ENCODE assay signal across 9 cellular contexts in the genomic region with DNA sequence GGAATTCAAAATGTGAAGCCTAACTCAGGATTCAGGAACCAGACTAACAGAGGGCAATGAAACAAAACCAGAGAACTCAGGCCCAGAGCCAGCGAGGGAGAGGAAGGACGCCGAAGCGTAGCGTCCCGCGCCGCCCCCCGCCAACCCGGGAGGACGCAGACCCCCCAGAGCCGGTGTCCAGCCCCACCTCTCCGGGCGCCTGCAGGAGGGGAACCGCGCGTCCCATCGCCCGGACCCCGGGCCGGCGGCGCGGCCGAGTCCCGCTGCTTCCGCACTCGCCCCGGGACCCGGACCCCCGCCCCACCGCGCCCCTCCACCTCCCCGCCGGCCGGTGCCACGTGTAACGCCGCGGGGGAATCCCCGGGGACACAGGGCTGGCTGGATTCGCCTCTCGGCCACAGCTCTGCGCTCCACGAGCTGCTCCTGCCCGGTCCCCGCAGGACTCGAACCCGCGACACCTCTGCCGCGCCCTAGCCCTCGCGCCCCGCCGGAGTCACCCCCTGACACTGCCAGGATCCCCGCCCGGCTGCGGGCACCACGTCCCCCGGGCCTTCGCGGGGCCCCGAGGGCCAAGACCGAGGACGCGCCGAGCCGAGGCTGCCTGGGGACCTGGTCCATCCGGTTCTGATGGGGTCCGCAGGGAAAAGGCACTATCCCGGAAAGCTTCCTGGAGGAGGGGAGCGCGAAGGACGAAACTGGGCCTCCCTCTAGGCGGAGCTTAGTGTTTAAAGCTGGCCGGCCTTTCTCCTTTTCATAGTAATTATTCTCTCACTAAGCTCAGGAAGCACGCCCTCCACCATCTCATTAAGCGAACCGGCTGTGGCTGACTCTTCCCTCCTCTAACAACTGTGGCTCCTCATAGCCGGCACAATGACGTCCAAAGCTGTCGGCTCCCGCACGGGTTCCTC. TPM values are rescaled to one million over a fixed set of nuclear protein-coding genes. Genes with fewer than 3 reads are reported as not detected.
A peak's percentile ranks its signal among the peaks of the same experiment; 100 is the strongest.
DNase-seq lines count a peak whose midpoint lies in the region; ATAC-seq and TF ChIP-seq lines count a peak whose summit lies in the region.
"Had no signal": no experiment of that assay in that cellular context is flagged by ENCODE, and none has a peak within 500 bp of the region (broad histone marks: within the 10 kb centered on the region; RNA-seq: fewer than 3 reads in every experiment).

No MANE protein-coding gene starts in this region.

- H4K20me1 ChIP-seq in fibroblast of lung (ENCODE audit: control insufficient read depth, extremely low read depth, insufficient read depth, low read length), result no peaks in the 10 kb centered on the region
- no peaks in the 10 kb centered on the region for H4K20me1 ChIP-seq in smooth muscle cell (ENCODE audit: low read depth)

- no peak overlapping the region for H3K27ac Mint-ChIP-seq in type B pancreatic cell
- H3K27ac Mint-ChIP-seq: brain had no signal

- H3K36me3 Mint-ChIP-seq in type B pancreatic cell, result no peaks in the 10 kb centered on the region

- H3K4me2 ChIP-seq in fibroblast of lung (ENCODE audit: extremely low read depth, insufficient read depth, low read length), result peak overlapping the region; percentile 92
- no peak overlapping the region for H3K4me2 ChIP-seq in smooth muscle cell

- H3K4me3 Mint-ChIP-seq in type B pancreatic cell, result no peak overlapping the region

- POLR2A ChIA-PET in Panc1 (lab: Charles Lee), result no interaction called here

- H3K27ac ChIP-seq in Panc1 (ENCODE audit: low read length) (peak overlapping the region; percentile 48), fibroblast of lung (ENCODE audit: insufficient read depth, low read length) (no peak overlapping the region), smooth muscle cell (ENCODE audit: low read depth) (no peak overlapping the region)

- intact Hi-C loops in Panc1 (cut with micrococcal nuclease; ENCODE audit: unreplicated experiment), result no loop called here

- in situ Hi-C loops in ACHN (cut with HindIII; ENCODE audit: low pct_ligation_motif_present, low pct_unique_long_range_greater_than_20kb, low sequenced_read_pairs), result no loop called here
- in situ Hi-C loops in Panc1 (cut with HindIII; ENCODE audit: low pct_unique_long_range_greater_than_20kb, low sequenced_read_pairs), result no loop called here

- H3K27me3 ChIP-seq in Panc1 (ENCODE audit: control insufficient read depth, insufficient read depth, low read length), result no peaks in the 10 kb centered on the region
- peaks cover 3% of the 10 kb centered on the region for H3K27me3 ChIP-seq in fibroblast of lung (ENCODE audit: control insufficient read depth, insufficient read depth, low read length)
- H3K27me3 ChIP-seq in smooth muscle cell (ENCODE audit: low read depth), result no peaks in the 10 kb centered on the region

- H3K4me1 ChIP-seq in Panc1 (ENCODE audit: control insufficient read depth, insufficient read depth, low read length) (no peaks in the 10 kb centered on the region), fibroblast of lung (ENCODE audit: control insufficient read depth, extremely low read depth, insufficient read depth, low read length) (no peaks in the 10 kb centered on the region), smooth muscle cell (ENCODE audit: low read depth) (no peaks in the 10 kb centered on the region)

- peak overlapping the region; percentile 58 for H3K9ac ChIP-seq in fibroblast of lung (ENCODE audit: insufficient read depth, low read length)
- no peak overlapping the region for H3K9ac ChIP-seq in smooth muscle cell (ENCODE audit: low read depth)

- DNase-seq in ACHN (peak; percentile 24), Panc1 (ENCODE audit: low read depth, low spot score) (no peak), fibroblast of lung (ENCODE audit: low read depth in 2 of 2) (peak; percentile 38 to 40), renal cortical epithelial cell (ENCODE audit: low read depth) (peak; percentile 39), cortex of kidney (lab: John Stamatoyannopoulos, UW) (no peak), type B pancreatic cell (ENCODE audit: extremely low spot score, unreplicated experiment) (no peak), smooth muscle cell (lab: John Stamatoyannopoulos, UW; ENCODE audit: unreplicated experiment) (no peak)

- H3F3A ChIP-seq in smooth muscle cell (ENCODE audit: low read depth), result no peaks in the 10 kb centered on the region

- BruUV-seq in Panc1 (replicated peaks; lab: Mats Ljungman, UMichigan), result no TSS peak

- 95% methylated on average over 41 of the region's 85 CpGs for WGBS in smooth muscle cell (ENCODE audit: low lambda C conversion rate)

- no peaks in the 10 kb centered on the region for H3K27me3 Mint-ChIP-seq in type B pancreatic cell

- H3K36me3 ChIP-seq in Panc1 (ENCODE audit: control insufficient read depth, insufficient read depth, low read length) (no peaks in the 10 kb centered on the region), fibroblast of lung (ENCODE audit: control insufficient read depth, insufficient read depth, low read length) (no peaks in the 10 kb centered on the region), smooth muscle cell (ENCODE audit: low read depth) (no peaks in the 10 kb centered on the region)

- H3K9me3 ChIP-seq in Panc1 (ENCODE audit: control insufficient read depth, insufficient read depth, low read depth, low read length) (no peaks in the 10 kb centered on the region), fibroblast of lung (ENCODE audit: control insufficient read depth, insufficient read depth, low read depth, low read length) (no peaks in the 10 kb centered on the region), smooth muscle cell (replicated peaks; ENCODE audit: low read depth) (no peaks in the 10 kb centered on the region)

- CTCF ChIA-PET in Panc1 (lab: Charles Lee), result no interaction called here

- ATAC-seq in GM18498 (IDR thresholded peaks at IDR 0.05; ENCODE audit: unreplicated experiment), result peak; percentile 59
- peak; percentile 74 for ATAC-seq in Panc1

- peak overlapping the region; percentile 51 to 52 for H3K4me3 ChIP-seq in Panc1 (ENCODE audit: low read depth in 2 of 2, low read length in 2 of 2)
- H3K4me3 ChIP-seq in fibroblast of lung (replicated peaks in 1 of 4; ENCODE audit: control extremely low read depth in 1 of 4, insufficient read depth in 1 of 4, low read depth in 3 of 4, low read length in 4 of 4), result peak overlapping the region; percentile 56 to 66 (median 58)
- H3K4me3 ChIP-seq in smooth muscle cell, result no peak overlapping the region

- no peaks in the 10 kb centered on the region for H3K79me2 ChIP-seq in fibroblast of lung (ENCODE audit: control insufficient read depth, insufficient read depth, low read length)
- no peaks in the 10 kb centered on the region for H3K79me2 ChIP-seq in smooth muscle cell (ENCODE audit: low read depth)

- no peaks in the 10 kb centered on the region for H3K9me3 Mint-ChIP-seq in type B pancreatic cell

- peak overlapping the region; percentile 73 for H2AFZ ChIP-seq in fibroblast of lung (ENCODE audit: low read length)
- no peak overlapping the region for H2AFZ ChIP-seq in smooth muscle cell (ENCODE audit: low read depth)

- no peaks in the 10 kb centered on the region for H3K4me1 Mint-ChIP-seq in type B pancreatic cell (ENCODE audit: unreplicated experiment)
- H3K4me1 Mint-ChIP-seq: brain had no signal

- no peak for TF ChIP-seq CTCF in Panc1 (IDR thresholded peaks at IDR 0.05)
- no peak for TF ChIP-seq CTCF in fibroblast of lung (conservative IDR thresholded peaks at IDR 0.05 in 1 of 2, IDR thresholded peaks at IDR 0.05 in 1 of 2; ENCODE audit: low read depth in 1 of 2, low read length in 2 of 2)
- TF ChIP-seq CTCF in type B pancreatic cell (conservative IDR thresholded peaks at IDR 0.05), result no peak
- no peak for TF ChIP-seq CTCF in smooth muscle cell (IDR thresholded peaks at IDR 0.05; ENCODE audit: borderline replicate concordance, insufficient read depth, poor library complexity, severe bottlenecking)

RNA-seq across cellular contexts. Expression of gene FAM124B, which starts 40.4 kb away (rescaled TPM):
- total RNA-seq in Panc1 (2021; ENCODE audit: unreplicated experiment) (0.08 TPM), fibroblast of lung (not detected in 2 replicates), renal cortical epithelial cell (0.25 and 0.35 TPM in 2 replicates), type B pancreatic cell (ENCODE audit: low replicate concordance) (not detected in 2 replicates), smooth muscle cell (0.09 TPM in 1 of 2 replicates, not detected in the other)
- polyA plus RNA-seq in Panc1 (2012; ENCODE audit: insufficient read length), result not detected
- polyA plus RNA-seq in fibroblast of lung (0.05 TPM in 1 of 2 replicates, not detected in the other), smooth muscle cell (1.2 TPM in 1 of 2 replicates, not detected in the other)
- 0.03 TPM in 1 of 2 replicates, not detected in the other for polyA plus RNA-seq in fibroblast of lung (2012)
- polyA minus RNA-seq in fibroblast of lung (ENCODE audit: low replicate concordance), result not detected in 2 replicates

Comparison
In these comparisons a context has a peak if more than half of its experiments do, and no peak if none do; other contexts are left out.
1. DNase-seq: peak in ACHN (single experiment), fibroblast of lung (2 of 2) and renal cortical epithelial cell (single experiment); none in Panc1 (single experiment), cortex of kidney (single experiment), type B pancreatic cell (single experiment) and smooth muscle cell (single experiment).